ENCODE assay signal across 15 cellular contexts in genomic region chr6:134282816-134283215, GRCh38.
"Had no signal": no experiment of that assay in that cellular context is flagged by ENCODE, and none has a peak within 500 bp of the region (broad histone marks: within the 10 kb centered on the region; RNA-seq: fewer than 3 reads in every experiment).

No MANE protein-coding gene starts in this region.

- H3K36me3 ChIP-seq: neutrophil, tibial artery, uterus had no signal

- H3K4me3 Mint-ChIP-seq: activated T-helper 17 cell treated with anti-CD3 and anti-CD28 coated beads, Interleukin-2, amount 50 U/mL, for 72 hours; memory B cell; naive thymus-derived CD8-positive, alpha-beta T cell; stimulated activated memory B cell treated with anti-CD40 and anti-IgM and Interleukin-4, amounts not matched to agents 10 μg/mL and 1 μg/mL and 100 μg/mL, for 72 hours had no signal

- H3K27me3 ChIP-seq: neutrophil, tibial artery, uterus had no signal

- H3K9me3 ChIP-seq: neutrophil, tibial artery, uterus had no signal

- H3K4me3 ChIP-seq: tibial artery, uterus had no signal

- H3K4me1 ChIP-seq: tibial artery, uterus had no signal

- H3K9me3 Mint-ChIP-seq: activated T-helper 17 cell treated with anti-CD3 and anti-CD28 coated beads, Interleukin-2, amount 50 U/mL, for 72 hours; memory B cell; naive thymus-derived CD8-positive, alpha-beta T cell; stimulated activated memory B cell treated with anti-CD40 and anti-IgM and Interleukin-4, amounts not matched to agents 10 μg/mL and 1 μg/mL and 100 μg/mL, for 72 hours had no signal

- H3K27me3 Mint-ChIP-seq: activated T-helper 17 cell treated with anti-CD3 and anti-CD28 coated beads, Interleukin-2, amount 50 U/mL, for 72 hours; memory B cell; naive thymus-derived CD8-positive, alpha-beta T cell; stimulated activated memory B cell treated with anti-CD40 and anti-IgM and Interleukin-4, amounts not matched to agents 10 μg/mL and 1 μg/mL and 100 μg/mL, for 72 hours had no signal

- H3K27ac ChIP-seq: neutrophil, tibial artery, uterus had no signal

- DNase-seq: activated CD4-positive, alpha-beta T cell treated with anti-CD3 and anti-CD28 coated beads, Interleukin-2, amount 50 U/mL, for 48 hours; activated naive CD4-positive, alpha-beta T cell treated with Interleukin-2 at 50 U/mL for 16 hours; aorta; left ventricle myocardium superior; naive thymus-derived CD8-positive, alpha-beta T cell; posterior cingulate gyrus; retina; T1000; tibial artery; uterus had no signal

- H3K27ac Mint-ChIP-seq: activated T-helper 17 cell treated with anti-CD3 and anti-CD28 coated beads, Interleukin-2, amount 50 U/mL, for 72 hours; memory B cell; stimulated activated memory B cell treated with anti-CD40 and anti-IgM and Interleukin-4, amounts not matched to agents 10 μg/mL and 1 μg/mL and 100 μg/mL, for 72 hours had no signal

- H3K36me3 Mint-ChIP-seq: memory B cell; naive thymus-derived CD8-positive, alpha-beta T cell; stimulated activated memory B cell treated with anti-CD40 and anti-IgM and Interleukin-4, amounts not matched to agents 10 μg/mL and 1 μg/mL and 100 μg/mL, for 72 hours had no signal

- ATAC-seq: activated T-helper 17 cell treated with anti-CD3 and anti-CD28 coated beads, Interleukin-2, amount 50 U/mL, for 72 hours; esophagus mucosa; left ventricle myocardium superior; naive thymus-derived CD8-positive, alpha-beta T cell; stimulated activated memory B cell treated with anti-CD40 and anti-IgM and Interleukin-4, amounts not matched to agents 10 μg/mL and 1 μg/mL and 100 μg/mL, for 72 hours had no signal
